ENCODE assay signal across 1 cellular context in the genomic region with DNA sequence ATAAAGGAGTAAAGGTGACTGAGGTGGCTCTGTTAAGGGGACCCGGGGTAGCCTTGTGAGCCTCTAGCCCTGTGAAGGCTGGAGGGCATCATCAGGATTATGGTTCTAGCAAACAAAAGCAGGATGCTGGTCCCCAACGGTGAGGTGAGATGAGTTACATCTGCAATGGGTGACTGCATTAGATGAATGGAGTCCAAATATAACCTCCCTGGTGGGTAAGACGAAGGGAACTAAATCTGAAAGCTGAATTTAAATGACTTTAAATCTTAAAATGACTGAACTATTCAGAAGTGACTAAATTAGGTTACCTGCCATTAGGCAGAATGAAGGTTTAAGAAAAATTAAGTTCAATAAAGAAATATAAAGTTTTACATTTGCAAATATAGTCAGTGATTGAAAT.
TF ChIP-seq lines count a peak whose summit lies in the region.

No MANE protein-coding gene starts in this region.

TF ChIP-seq in IMR-90, 13 proteins besides CTCF, POLR2A, EP300 and RAD21 (continued from another document):
- no peak for TF ChIP-seq RCOR1 (IDR thresholded peaks at IDR 0.05; ENCODE audit: insufficient replicate concordance, low read length)
- no peak for TF ChIP-seq CEBPB (IDR thresholded peaks at IDR 0.05; ENCODE audit: low read depth, low read length)
- TF ChIP-seq, protein P1, sequence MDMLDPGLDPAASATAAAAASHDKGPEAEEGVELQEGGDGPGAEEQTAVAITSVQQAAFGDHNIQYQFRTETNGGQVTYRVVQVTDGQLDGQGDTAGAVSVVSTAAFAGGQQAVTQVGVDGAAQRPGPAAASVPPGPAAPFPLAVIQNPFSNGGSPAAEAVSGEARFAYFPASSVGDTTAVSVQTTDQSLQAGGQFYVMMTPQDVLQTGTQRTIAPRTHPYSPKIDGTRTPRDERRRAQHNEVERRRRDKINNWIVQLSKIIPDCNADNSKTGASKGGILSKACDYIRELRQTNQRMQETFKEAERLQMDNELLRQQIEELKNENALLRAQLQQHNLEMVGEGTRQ (IDR thresholded peaks at IDR 0.05; ENCODE audit: low read depth, low read length), result no peak
- TF ChIP-seq FOS (IDR thresholded peaks at IDR 0.05; ENCODE audit: low read depth, low read length), result no peak
- no peak for TF ChIP-seq MAZ (IDR thresholded peaks at IDR 0.05; ENCODE audit: borderline replicate concordance, low read depth, low read length)
- no peak for TF ChIP-seq SMC3 (IDR thresholded peaks at IDR 0.05; ENCODE audit: low read depth, low read length)
- TF ChIP-seq BHLHE40 (IDR thresholded peaks at IDR 0.05; ENCODE audit: low read depth, low read length), result no peak
